12 cellular contexts compared by ENCODE assay signal in the genomic region with DNA sequence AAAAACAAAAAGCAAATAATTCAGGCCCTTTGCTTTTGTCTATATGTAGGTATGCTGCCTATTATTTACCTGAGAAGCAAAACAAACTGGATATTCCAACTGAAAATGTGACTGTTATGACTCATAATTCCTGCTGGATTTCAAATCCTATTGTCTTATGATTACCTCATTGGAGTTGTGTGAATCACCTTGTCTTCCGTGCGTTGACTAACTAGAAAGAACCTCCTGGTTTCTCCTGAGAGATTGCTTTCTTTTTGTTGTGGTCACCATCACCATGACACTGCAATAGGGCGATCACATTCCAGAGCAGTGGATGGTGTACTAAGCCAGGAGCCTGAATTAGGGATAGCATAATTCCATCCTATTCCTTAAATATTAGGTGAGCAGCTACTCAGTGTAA. TPM values are rescaled to one million over a fixed set of nuclear protein-coding genes. Genes with fewer than 3 reads are reported as not detected.
A peak's percentile ranks its signal among the peaks of the same experiment; 100 is the strongest.
DNase-seq lines count a peak whose midpoint lies in the region; ATAC-seq and TF ChIP-seq lines count a peak whose summit lies in the region.
"Had no signal": no experiment of that assay in that cellular context is flagged by ENCODE, and none has a peak within 500 bp of the region (broad histone marks: within the 10 kb centered on the region; RNA-seq: fewer than 3 reads in every experiment).

No MANE protein-coding gene starts in this region.

- H3K9me2 ChIP-seq in PC-9 (ENCODE audit: insufficient read depth): no peaks in the 10 kb centered on the region

- POLR2A ChIA-PET in PC-9 (lab: Charles Lee; ENCODE audit: unreplicated experiment): interaction anchor here (0.8 kb wide), 1 partner anchor 23 kb away, joined by 12 read pairs; the partner anchor contains the start of gene EXPH5

- H3K27ac ChIP-seq in PC-9: peak overlapping the region; percentile 90
- H3K27ac ChIP-seq in vagina: no peak overlapping the region
- H3K27ac ChIP-seq: ascending aorta had no signal

- intact Hi-C loops in PC-9 (cut with micrococcal nuclease; ENCODE audit: unreplicated experiment) (loop anchor here (1.0 kb wide), 2 partner anchors 19 to 23 kb away; partner anchors contain the start of gene EXPH5), vagina (cut with DNase I) (no loop called here)

- 0 out of 2 replicates have a peak overlapping the region, but pooled peaks have one; percentile 9 for H3K4me3 ChIP-seq in PC-9
- no peak overlapping the region for H3K4me3 ChIP-seq in epithelial cell of esophagus (ENCODE audit: low read length)
- no peak overlapping the region for H3K4me3 ChIP-seq in vagina
- H3K4me3 ChIP-seq: ascending aorta had no signal

- H3K4me1 ChIP-seq in PC-9 (replicated peaks; ENCODE audit: insufficient read depth) (peaks cover 45% of the 10 kb centered on the region), vagina (no peaks in the 10 kb centered on the region)
- H3K4me1 ChIP-seq: ascending aorta had no signal

- H3K27me3 ChIP-seq in PC-9 (ENCODE audit: insufficient read depth, low read depth) (no peaks in the 10 kb centered on the region), vagina (no peaks in the 10 kb centered on the region)
- H3K27me3 ChIP-seq: ascending aorta had no signal

- no peak for ATAC-seq in HG02973 (IDR thresholded peaks at IDR 0.05; ENCODE audit: unreplicated experiment)

- no peaks in the 10 kb centered on the region for H4K20me1 ChIP-seq in PC-9 (ENCODE audit: insufficient read depth)

- CTCF ChIA-PET in PC-9 (lab: Charles Lee): no interaction called here

- no peaks in the 10 kb centered on the region for H3K79me2 ChIP-seq in PC-9 (ENCODE audit: low read depth)

- H3K36me3 ChIP-seq in PC-9 (ENCODE audit: low read depth) (no peaks in the 10 kb centered on the region), vagina (no peaks in the 10 kb centered on the region)
- H3K36me3 ChIP-seq: ascending aorta had no signal

- peak overlapping the region; percentile 61 for H3K4me2 ChIP-seq in PC-9

- DNase-seq in EL: peak; percentile 78
- DNase-seq in PC-9: peak; percentile 66 to 100
- peak; percentile 99 for DNase-seq in epithelial cell of esophagus (ENCODE audit: low read depth)
- DNase-seq in myocyte (ENCODE audit: low read depth): peak; percentile 65
- DNase-seq in NCI-H2196 (lab: John Stamatoyannopoulos, UW; ENCODE audit: unreplicated experiment): no peak
- DNase-seq in vagina (ENCODE audit: extremely low spot score in 2 of 2): no peak
- no peak for DNase-seq in NCI-H1105 treated with DMSO at 0.1 percent for 48 hours (lab: John Stamatoyannopoulos, UW)
- DNase-seq: foreskin melanocyte, midbrain, NCI-H146 had no signal

- H3K9me3 ChIP-seq in PC-9 (ENCODE audit: insufficient read depth, low read depth) (no peaks in the 10 kb centered on the region), vagina (no peaks in the 10 kb centered on the region)
- H3K9me3 ChIP-seq: ascending aorta had no signal

- no peak for TF ChIP-seq CTCF in PC-9 (conservative IDR thresholded peaks at IDR 0.05)
- TF ChIP-seq CTCF in epithelial cell of esophagus (IDR thresholded peaks at IDR 0.05; ENCODE audit: insufficient read depth, low read depth, low read length, missing control alignments): no peak
- TF ChIP-seq CTCF in vagina (IDR thresholded peaks at IDR 0.05): no peak

- TF ChIP-seq POLR2A in vagina (IDR thresholded peaks at IDR 0.05): no peak

- H3F3A ChIP-seq in PC-9 (ENCODE audit: insufficient read depth, low read depth): peaks cover 24% of the 10 kb centered on the region

- no TSS peak for BruUV-seq in PC-9 (replicated peaks; lab: Mats Ljungman, UMichigan)

- H2AFZ ChIP-seq in PC-9: no peak overlapping the region

RNA-seq across cellular contexts. Expression of gene EXPH5, which starts 23.0 kb away (rescaled TPM):
- total RNA-seq in PC-9 (2021) (23.3 and 36.3 TPM in 2 replicates), myocyte (1.3 and 1.5 TPM in 2 replicates), vagina (16.7 TPM)
- polyA plus RNA-seq in myocyte (2012): 1.2 TPM

RNA-seq across cellular contexts. Expression of gene DDX10, which starts 48.3 kb away (rescaled TPM):
- total RNA-seq in PC-9 (2021): 26.4 and 32.6 TPM in 2 replicates
- 22.9 and 23.4 TPM in 2 replicates for total RNA-seq in myocyte
- polyA plus RNA-seq in myocyte (2012): 10.6 TPM
- 23.8 TPM for total RNA-seq in vagina

Comparison
In these comparisons a context has a peak if more than half of its experiments do, and no peak if none do; other contexts are left out.
1. DNase-seq: peak in EL (single experiment), PC-9 (2 of 2), epithelial cell of esophagus (single experiment) and myocyte (single experiment); none in NCI-H2196 (single experiment), vagina (0 of 2) and NCI-H1105 treated with DMSO at 0.1 percent for 48 hours (single experiment).